In the genomic region with DNA sequence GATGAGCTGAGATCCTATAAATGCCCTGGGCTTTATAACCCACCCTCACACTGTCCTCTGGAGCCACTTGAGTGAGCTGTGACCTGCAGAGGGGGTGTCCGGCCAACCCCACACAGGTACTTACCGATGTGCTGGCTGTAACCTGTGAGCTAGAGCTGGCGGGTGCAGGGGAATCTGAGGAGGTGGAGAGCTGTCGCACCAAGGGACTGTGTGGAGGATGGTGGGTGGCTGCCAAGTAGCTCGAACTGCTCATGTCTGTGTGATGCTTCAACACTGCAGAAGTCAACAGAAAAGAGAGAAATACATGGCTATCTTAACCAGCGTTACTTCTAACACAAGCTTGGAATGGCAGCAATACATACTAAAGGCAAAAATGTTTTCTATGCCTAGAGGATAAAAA, we compare ENCODE assay signal across 25 cellular contexts. TPM values are rescaled to one million over a fixed set of nuclear protein-coding genes. Genes with fewer than 3 reads are reported as not detected.
DNase-seq lines count a peak whose midpoint lies in the region; ATAC-seq and TF ChIP-seq lines count a peak whose summit lies in the region.
"Had no signal": no experiment of that assay in that cellular context is flagged by ENCODE, and none has a peak within 500 bp of the region (broad histone marks: within the 10 kb centered on the region; RNA-seq: fewer than 3 reads in every experiment).

No MANE protein-coding gene starts in this region.

- H3K36me3 Mint-ChIP-seq in activated naive CD4-positive, alpha-beta T cell treated with anti-CD3 and anti-CD28 coated beads, Interleukin-2, amount 10 ng/mL, durations not matched to agents 7 days and 5 days: peaks cover 74% of the 10 kb centered on the region
- H3K36me3 Mint-ChIP-seq in activated T-helper 2 cell treated with anti-CD3 and anti-CD28 coated beads, Interferon-gamma antibody, Interleukin-2, Interleukin-4, amounts not matched to agents 10 μg/mL and 5 μg/mL and 100 μg/mL, durations not matched to agents 14 hours and 24 hours and 36 hours (ENCODE audit: low read depth): peaks cover 73% of the 10 kb centered on the region
- H3K36me3 Mint-ChIP-seq in type B pancreatic cell: peaks cover 26% of the 10 kb centered on the region

- DNase-seq in activated naive CD4-positive, alpha-beta T cell treated with anti-CD3 and anti-CD28 coated beads, Interleukin-2, amount 10 ng/mL, durations not matched to agents 7 days and 5 days: no peak
- DNase-seq in activated naive CD4-positive, alpha-beta T cell treated with Interleukin-2 at 50 U/mL for 16 hours: no peak
- DNase-seq in activated T-helper 2 cell treated with anti-CD3 and anti-CD28 coated beads, Interferon-gamma antibody, Interleukin-2, Interleukin-4, amounts not matched to agents 10 μg/mL and 5 μg/mL and 100 μg/mL, durations not matched to agents 14 hours and 24 hours and 36 hours (ENCODE audit: low spot score): no peak
- DNase-seq in middle frontal gyrus (ENCODE audit: extremely low spot score, low spot score) (peak; percentile 28), type B pancreatic cell (ENCODE audit: extremely low spot score, unreplicated experiment) (no peak), ureter (ENCODE audit: low spot score) (no peak)
- DNase-seq: activated CD4-positive, alpha-beta T cell treated with anti-CD3 and anti-CD28 coated beads, Interleukin-2, amount 10 ng/mL, durations not matched to agents 7 days and 5 days; activated gamma-delta T cell; aorta; central memory CD4-positive, alpha-beta T cell; erythroblast; foreskin fibroblast; H7; Peyer's patch; stimulated activated CD4-positive, alpha-beta T cell treated with anti-CD3 and anti-CD28 coated beads, Interleukin-2, amount 100 ng/mL, for 24 hours; stimulated activated naive CD4-positive, alpha-beta T cell; tibial artery had no signal

- no peaks in the 10 kb centered on the region for H3K9me3 Mint-ChIP-seq in activated naive CD4-positive, alpha-beta T cell treated with anti-CD3 and anti-CD28 coated beads, Interleukin-2, amount 10 ng/mL, durations not matched to agents 7 days and 5 days
- no peaks in the 10 kb centered on the region for H3K9me3 Mint-ChIP-seq in activated T-helper 2 cell treated with anti-CD3 and anti-CD28 coated beads, Interferon-gamma antibody, Interleukin-2, Interleukin-4, amounts not matched to agents 10 μg/mL and 5 μg/mL and 100 μg/mL, durations not matched to agents 14 hours and 24 hours and 36 hours
- H3K9me3 Mint-ChIP-seq in type B pancreatic cell: no peaks in the 10 kb centered on the region
- H3K9me3 Mint-ChIP-seq: activated CD4-positive, alpha-beta T cell treated with anti-CD3 and anti-CD28 coated beads, Interleukin-2, amount 10 ng/mL, durations not matched to agents 7 days and 5 days; IgD-negative memory B cell; T-helper 1 cell treated with Interleukin-12 subunit alpha and Interleukin-12 subunit beta and Interleukin-4 antibody, amounts not matched to agents 30 μg/mL and 1 μg/mL, for 36 hours had no signal

- ATAC-seq in HG03520 (IDR thresholded peaks at IDR 0.05; ENCODE audit: unreplicated experiment) (no peak), GM19455 (IDR thresholded peaks at IDR 0.05; ENCODE audit: unreplicated experiment) (no peak)

- H3K27ac Mint-ChIP-seq in activated naive CD4-positive, alpha-beta T cell treated with anti-CD3 and anti-CD28 coated beads, Interleukin-2, amount 10 ng/mL, durations not matched to agents 7 days and 5 days: peak overlapping the region; percentile 15
- H3K27ac Mint-ChIP-seq in activated T-helper 2 cell treated with anti-CD3 and anti-CD28 coated beads, Interferon-gamma antibody, Interleukin-2, Interleukin-4, amounts not matched to agents 10 μg/mL and 5 μg/mL and 100 μg/mL, durations not matched to agents 14 hours and 24 hours and 36 hours: peak overlapping the region; percentile 17
- peak overlapping the region; percentile 1 for H3K27ac Mint-ChIP-seq in type B pancreatic cell
- H3K27ac Mint-ChIP-seq: activated CD4-positive, alpha-beta T cell treated with anti-CD3 and anti-CD28 coated beads, Interleukin-2, amount 10 ng/mL, durations not matched to agents 7 days and 5 days had no signal

- intact Hi-C loops in activated T-helper 2 cell treated with anti-CD3 and anti-CD28 coated beads, Interferon-gamma antibody, Interleukin-2, Interleukin-4, amounts not matched to agents 10 μg/mL and 5 μg/mL and 100 μg/mL, durations not matched to agents 14 hours and 24 hours and 36 hours (cut with micrococcal nuclease): no loop called here

- peaks cover 3% of the 10 kb centered on the region for H3K4me1 Mint-ChIP-seq in activated naive CD4-positive, alpha-beta T cell treated with anti-CD3 and anti-CD28 coated beads, Interleukin-2, amount 10 ng/mL, durations not matched to agents 7 days and 5 days
- peaks cover 18% of the 10 kb centered on the region for H3K4me1 Mint-ChIP-seq in activated T-helper 2 cell treated with anti-CD3 and anti-CD28 coated beads, Interferon-gamma antibody, Interleukin-2, Interleukin-4, amounts not matched to agents 10 μg/mL and 5 μg/mL and 100 μg/mL, durations not matched to agents 14 hours and 24 hours and 36 hours (ENCODE audit: low read depth)
- H3K4me1 Mint-ChIP-seq in type B pancreatic cell (ENCODE audit: unreplicated experiment): peaks cover 3% of the 10 kb centered on the region

- H3K4me3 Mint-ChIP-seq in activated naive CD4-positive, alpha-beta T cell treated with anti-CD3 and anti-CD28 coated beads, Interleukin-2, amount 10 ng/mL, durations not matched to agents 7 days and 5 days: no peak overlapping the region
- H3K4me3 Mint-ChIP-seq in activated T-helper 2 cell treated with anti-CD3 and anti-CD28 coated beads, Interferon-gamma antibody, Interleukin-2, Interleukin-4, amounts not matched to agents 10 μg/mL and 5 μg/mL and 100 μg/mL, durations not matched to agents 14 hours and 24 hours and 36 hours (ENCODE audit: low read depth): no peak overlapping the region
- no peak overlapping the region for H3K4me3 Mint-ChIP-seq in type B pancreatic cell
- H3K4me3 Mint-ChIP-seq: activated CD4-positive, alpha-beta T cell treated with anti-CD3 and anti-CD28 coated beads, Interleukin-2, amount 10 ng/mL, durations not matched to agents 7 days and 5 days; IgD-negative memory B cell; T-helper 1 cell treated with Interleukin-12 subunit alpha and Interleukin-12 subunit beta and Interleukin-4 antibody, amounts not matched to agents 30 μg/mL and 1 μg/mL, for 36 hours had no signal

- H3K27me3 Mint-ChIP-seq in activated naive CD4-positive, alpha-beta T cell treated with anti-CD3 and anti-CD28 coated beads, Interleukin-2, amount 10 ng/mL, durations not matched to agents 7 days and 5 days: no peaks in the 10 kb centered on the region
- H3K27me3 Mint-ChIP-seq in activated T-helper 2 cell treated with anti-CD3 and anti-CD28 coated beads, Interferon-gamma antibody, Interleukin-2, Interleukin-4, amounts not matched to agents 10 μg/mL and 5 μg/mL and 100 μg/mL, durations not matched to agents 14 hours and 24 hours and 36 hours (ENCODE audit: low read depth): no peaks in the 10 kb centered on the region
- no peaks in the 10 kb centered on the region for H3K27me3 Mint-ChIP-seq in type B pancreatic cell
- H3K27me3 Mint-ChIP-seq: activated CD4-positive, alpha-beta T cell treated with anti-CD3 and anti-CD28 coated beads, Interleukin-2, amount 10 ng/mL, durations not matched to agents 7 days and 5 days; IgD-negative memory B cell had no signal

- no peak for TF ChIP-seq CTCF in type B pancreatic cell (conservative IDR thresholded peaks at IDR 0.05)

- CTCF ChIA-PET in activated naive CD4-positive, alpha-beta T cell treated with anti-CD3 and anti-CD28 coated beads, Interleukin-2, amount 10 ng/mL, durations not matched to agents 7 days and 5 days (lab: Charles Lee): interaction anchor here (1.1 kb wide), 1 partner anchor 176 kb away, joined by 3 read pairs; no protein-coding TSS in a partner anchor

RNA-seq across cellular contexts. Expression of gene STH, which starts 39.4 kb away (rescaled TPM):
- total RNA-seq in activated T-helper 2 cell treated with anti-CD3 and anti-CD28 coated beads, Interferon-gamma antibody, Interleukin-2, Interleukin-4, amounts not matched to agents 10 μg/mL and 5 μg/mL and 100 μg/mL, durations not matched to agents 14 hours and 24 hours and 36 hours: not detected in 2 replicates
- total RNA-seq in type B pancreatic cell (ENCODE audit: low replicate concordance) (not detected in 2 replicates), ureter (not detected)
- total RNA-seq: activated CD4-positive, alpha-beta T cell treated with anti-CD3 and anti-CD28 coated beads, Interleukin-2, amount 10 ng/mL, durations not matched to agents 7 days and 5 days; aorta; H7; lower leg skin; M059J; mucosa of gallbladder; NCI-H460; Peyer's patch had no signal
